In the genomic region with DNA sequence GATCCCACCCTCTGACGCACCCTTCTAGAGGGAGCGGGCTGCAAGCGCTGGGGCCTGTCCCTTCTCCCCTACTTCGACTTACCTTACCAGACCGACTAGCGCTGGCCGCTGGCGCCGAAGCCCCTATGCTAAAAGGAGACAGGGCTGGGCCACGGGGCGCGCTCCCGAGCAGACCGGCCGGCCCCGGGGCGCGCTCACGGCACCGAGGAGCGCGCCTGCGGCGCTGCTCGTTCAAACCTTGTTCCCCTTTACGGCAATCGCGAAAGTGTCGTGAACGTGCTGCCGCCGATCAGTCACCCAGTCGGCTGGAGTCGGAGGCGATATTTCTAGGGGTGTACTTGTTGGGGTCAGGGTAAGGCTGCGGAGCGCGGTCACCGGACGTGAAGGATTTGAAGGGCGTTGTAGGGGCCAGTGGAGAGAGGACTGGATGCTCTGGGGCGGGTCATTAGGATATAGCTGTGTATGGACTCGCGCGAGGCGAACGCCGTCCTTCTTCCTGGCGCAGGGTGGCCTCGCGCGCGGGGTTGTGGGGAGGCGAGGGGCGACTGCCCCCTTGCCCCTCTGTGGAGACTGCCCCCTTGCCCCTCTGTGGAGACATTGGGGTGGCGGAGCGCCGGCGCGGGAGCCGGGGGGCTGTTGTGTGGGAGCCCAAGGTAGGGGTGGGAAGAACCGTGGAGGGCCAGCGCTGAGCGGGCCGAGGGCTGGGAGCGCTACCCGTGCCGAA, we compare ENCODE assay signal across 1 cellular context.
TF ChIP-seq lines count a peak whose summit lies in the region.

A gene (plus strand): TSS at position 268 of the 724 bp plus-strand sequence. CDS start 7,492 bp downstream, outside the sequence.
A gene (minus strand): TSS at position 138 of the 724 bp plus-strand sequence. CDS start 8,539 bp downstream, outside the sequence.

TF ChIP-seq in K562, 482 proteins besides CTCF, POLR2A, EP300 and RAD21 (continued from another document and continues in another):
- TF ChIP-seq, protein P1, sequence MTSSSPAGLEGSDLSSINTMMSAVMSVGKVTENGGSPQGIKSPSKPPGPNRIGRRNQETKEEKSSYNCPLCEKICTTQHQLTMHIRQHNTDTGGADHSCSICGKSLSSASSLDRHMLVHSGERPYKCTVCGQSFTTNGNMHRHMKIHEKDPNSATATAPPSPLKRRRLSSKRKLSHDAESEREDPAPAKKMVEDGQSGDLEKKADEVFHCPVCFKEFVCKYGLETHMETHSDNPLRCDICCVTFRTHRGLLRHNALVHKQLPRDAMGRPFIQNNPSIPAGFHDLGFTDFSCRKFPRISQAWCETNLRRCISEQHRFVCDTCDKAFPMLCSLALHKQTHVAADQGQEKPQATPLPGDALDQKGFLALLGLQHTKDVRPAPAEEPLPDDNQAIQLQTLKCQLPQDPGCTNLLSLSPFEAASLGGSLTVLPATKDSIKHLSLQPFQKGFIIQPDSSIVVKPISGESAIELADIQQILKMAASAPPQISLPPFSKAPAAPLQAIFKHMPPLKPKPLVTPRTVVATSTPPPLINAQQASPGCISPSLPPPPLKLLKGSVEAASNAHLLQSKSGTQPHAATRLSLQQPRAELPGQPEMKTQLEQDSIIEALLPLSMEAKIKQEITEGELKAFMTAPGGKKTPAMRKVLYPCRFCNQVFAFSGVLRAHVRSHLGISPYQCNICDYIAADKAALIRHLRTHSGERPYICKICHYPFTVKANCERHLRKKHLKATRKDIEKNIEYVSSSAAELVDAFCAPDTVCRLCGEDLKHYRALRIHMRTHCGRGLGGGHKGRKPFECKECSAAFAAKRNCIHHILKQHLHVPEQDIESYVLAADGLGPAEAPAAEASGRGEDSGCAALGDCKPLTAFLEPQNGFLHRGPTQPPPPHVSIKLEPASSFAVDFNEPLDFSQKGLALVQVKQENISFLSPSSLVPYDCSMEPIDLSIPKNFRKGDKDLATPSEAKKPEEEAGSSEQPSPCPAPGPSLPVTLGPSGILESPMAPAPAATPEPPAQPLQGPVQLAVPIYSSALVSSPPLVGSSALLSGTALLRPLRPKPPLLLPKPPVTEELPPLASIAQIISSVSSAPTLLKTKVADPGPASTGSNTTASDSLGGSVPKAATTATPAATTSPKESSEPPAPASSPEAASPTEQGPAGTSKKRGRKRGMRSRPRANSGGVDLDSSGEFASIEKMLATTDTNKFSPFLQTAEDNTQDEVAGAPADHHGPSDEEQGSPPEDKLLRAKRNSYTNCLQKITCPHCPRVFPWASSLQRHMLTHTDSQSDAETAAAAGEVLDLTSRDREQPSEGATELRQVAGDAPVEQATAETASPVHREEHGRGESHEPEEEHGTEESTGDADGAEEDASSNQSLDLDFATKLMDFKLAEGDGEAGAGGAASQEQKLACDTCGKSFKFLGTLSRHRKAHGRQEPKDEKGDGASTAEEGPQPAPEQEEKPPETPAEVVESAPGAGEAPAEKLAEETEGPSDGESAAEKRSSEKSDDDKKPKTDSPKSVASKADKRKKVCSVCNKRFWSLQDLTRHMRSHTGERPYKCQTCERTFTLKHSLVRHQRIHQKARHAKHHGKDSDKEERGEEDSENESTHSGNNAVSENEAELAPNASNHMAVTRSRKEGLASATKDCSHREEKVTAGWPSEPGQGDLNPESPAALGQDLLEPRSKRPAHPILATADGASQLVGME (CRISPR knock-in tag; IDR thresholded peaks at IDR 0.05) = 0 out of 2 replicates have a peak, but pooled peaks have one; percentile 13
- TF ChIP-seq HDAC6 (IDR thresholded peaks at IDR 0.05; ENCODE audit: low read depth, low read length) (no peak), JUND (IDR thresholded peaks at IDR 0.05; ENCODE audit: borderline replicate concordance, low read depth, low read length) (peak; percentile 30; the same call in 1 of the 2 replicates), JUND (tag; IDR thresholded peaks at IDR 0.05; ENCODE audit: borderline replicate concordance, low read depth, low read length) (peak; percentile 24; the same call in 1 of the 3 replicates), HNRNPK (IDR thresholded peaks at IDR 0.05; ENCODE audit: low read depth, low read length, poor library complexity, severe bottlenecking) (no peak), TOE1 (IDR thresholded peaks at IDR 0.05; ENCODE audit: borderline replicate concordance) (peak; percentile 47), TOE1 (CRISPR knock-in tag; IDR thresholded peaks at IDR 0.05; ENCODE audit: borderline replicate concordance, low read depth) (no peak), NEUROD1 (IDR thresholded peaks at IDR 0.05; ENCODE audit: borderline replicate concordance, low read depth, low read length, partially characterized antibody) (no peak), ZC3H11A (IDR thresholded peaks at IDR 0.05; ENCODE audit: low read depth, low read length) (no peak), ZNF699 (CRISPR knock-in tag; IDR thresholded peaks at IDR 0.05; ENCODE audit: insufficient replicate concordance) (no peak), OTX1 (CRISPR knock-in tag; IDR thresholded peaks at IDR 0.05) (no peak; the same call in 1 of the 2 replicates), ZNF717 (CRISPR knock-in tag; IDR thresholded peaks at IDR 0.05) (no peak), KDM5B (IDR thresholded peaks at IDR 0.05; ENCODE audit: insufficient replicate concordance, low read depth, low read length) (peak; percentile 90), TAF9B (IDR thresholded peaks at IDR 0.05; ENCODE audit: partially characterized antibody) (peak; percentile 84), FOXA1 (IDR thresholded peaks at IDR 0.05; ENCODE audit: borderline replicate concordance) (no peak), CEBPB (tag; IDR thresholded peaks at IDR 0.05) (no peak), ZNF830 (CRISPR knock-in tag; IDR thresholded peaks at IDR 0.05) (no peak), SMARCA4 (IDR thresholded peaks at IDR 0.05) (no peak; the same call in 1 of the 2 replicates), TCF7L2 (IDR thresholded peaks at IDR 0.05; ENCODE audit: low read depth, low read length) (no peak), ZNF431 (CRISPR knock-in tag; IDR thresholded peaks at IDR 0.05) (no peak), BHLHE40 (IDR thresholded peaks at IDR 0.05; ENCODE audit: low read length) (no peak), HNRNPL (IDR thresholded peaks at IDR 0.05; ENCODE audit: low read depth, low read length) (0 out of 2 replicates have a peak, but pooled peaks have one; percentile 43), PHB2 (IDR thresholded peaks at IDR 0.05; ENCODE audit: low read depth) (no peak), CC2D1A (IDR thresholded peaks at IDR 0.05) (no peak), TEAD1 (CRISPR knock-in tag; IDR thresholded peaks at IDR 0.05) (no peak), ZNF165 (CRISPR knock-in tag; IDR thresholded peaks at IDR 0.05; ENCODE audit: borderline replicate concordance) (no peak), TCF3 (CRISPR knock-in tag; IDR thresholded peaks at IDR 0.05) (peak; percentile 37), MCM5 (IDR thresholded peaks at IDR 0.05; ENCODE audit: low read depth) (no peak), IFI16 (CRISPR knock-in tag; IDR thresholded peaks at IDR 0.05) (no peak), ZNF217 (CRISPR knock-in tag; IDR thresholded peaks at IDR 0.05) (no peak), ESRRB (CRISPR knock-in tag; IDR thresholded peaks at IDR 0.05; ENCODE audit: borderline replicate concordance) (no peak)
- TF ChIP-seq, protein P2, sequence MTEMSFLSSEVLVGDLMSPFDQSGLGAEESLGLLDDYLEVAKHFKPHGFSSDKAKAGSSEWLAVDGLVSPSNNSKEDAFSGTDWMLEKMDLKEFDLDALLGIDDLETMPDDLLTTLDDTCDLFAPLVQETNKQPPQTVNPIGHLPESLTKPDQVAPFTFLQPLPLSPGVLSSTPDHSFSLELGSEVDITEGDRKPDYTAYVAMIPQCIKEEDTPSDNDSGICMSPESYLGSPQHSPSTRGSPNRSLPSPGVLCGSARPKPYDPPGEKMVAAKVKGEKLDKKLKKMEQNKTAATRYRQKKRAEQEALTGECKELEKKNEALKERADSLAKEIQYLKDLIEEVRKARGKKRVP (CRISPR knock-in tag; IDR thresholded peaks at IDR 0.05) = no peak; the same call in 1 of the 2 replicates
- TF ChIP-seq, protein P3, sequence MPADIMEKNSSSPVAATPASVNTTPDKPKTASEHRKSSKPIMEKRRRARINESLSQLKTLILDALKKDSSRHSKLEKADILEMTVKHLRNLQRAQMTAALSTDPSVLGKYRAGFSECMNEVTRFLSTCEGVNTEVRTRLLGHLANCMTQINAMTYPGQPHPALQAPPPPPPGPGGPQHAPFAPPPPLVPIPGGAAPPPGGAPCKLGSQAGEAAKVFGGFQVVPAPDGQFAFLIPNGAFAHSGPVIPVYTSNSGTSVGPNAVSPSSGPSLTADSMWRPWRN (IDR thresholded peaks at IDR 0.05; ENCODE audit: low read depth) = 0 out of 2 replicates have a peak, but pooled peaks have one; percentile 27
- TF ChIP-seq, protein P4, sequence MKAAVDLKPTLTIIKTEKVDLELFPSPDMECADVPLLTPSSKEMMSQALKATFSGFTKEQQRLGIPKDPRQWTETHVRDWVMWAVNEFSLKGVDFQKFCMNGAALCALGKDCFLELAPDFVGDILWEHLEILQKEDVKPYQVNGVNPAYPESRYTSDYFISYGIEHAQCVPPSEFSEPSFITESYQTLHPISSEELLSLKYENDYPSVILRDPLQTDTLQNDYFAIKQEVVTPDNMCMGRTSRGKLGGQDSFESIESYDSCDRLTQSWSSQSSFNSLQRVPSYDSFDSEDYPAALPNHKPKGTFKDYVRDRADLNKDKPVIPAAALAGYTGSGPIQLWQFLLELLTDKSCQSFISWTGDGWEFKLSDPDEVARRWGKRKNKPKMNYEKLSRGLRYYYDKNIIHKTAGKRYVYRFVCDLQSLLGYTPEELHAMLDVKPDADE (conservative IDR thresholded peaks at IDR 0.05; ENCODE audit: control insufficient read depth, low read depth, low read length) = peak; percentile 57; the same call in 1 of the 2 replicates
- TF ChIP-seq, protein P5, sequence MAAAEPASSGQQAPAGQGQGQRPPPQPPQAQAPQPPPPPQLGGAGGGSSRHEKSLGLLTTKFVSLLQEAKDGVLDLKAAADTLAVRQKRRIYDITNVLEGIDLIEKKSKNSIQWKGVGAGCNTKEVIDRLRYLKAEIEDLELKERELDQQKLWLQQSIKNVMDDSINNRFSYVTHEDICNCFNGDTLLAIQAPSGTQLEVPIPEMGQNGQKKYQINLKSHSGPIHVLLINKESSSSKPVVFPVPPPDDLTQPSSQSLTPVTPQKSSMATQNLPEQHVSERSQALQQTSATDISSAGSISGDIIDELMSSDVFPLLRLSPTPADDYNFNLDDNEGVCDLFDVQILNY (CRISPR knock-in tag; IDR thresholded peaks at IDR 0.05) = no peak
- TF ChIP-seq, protein P6, sequence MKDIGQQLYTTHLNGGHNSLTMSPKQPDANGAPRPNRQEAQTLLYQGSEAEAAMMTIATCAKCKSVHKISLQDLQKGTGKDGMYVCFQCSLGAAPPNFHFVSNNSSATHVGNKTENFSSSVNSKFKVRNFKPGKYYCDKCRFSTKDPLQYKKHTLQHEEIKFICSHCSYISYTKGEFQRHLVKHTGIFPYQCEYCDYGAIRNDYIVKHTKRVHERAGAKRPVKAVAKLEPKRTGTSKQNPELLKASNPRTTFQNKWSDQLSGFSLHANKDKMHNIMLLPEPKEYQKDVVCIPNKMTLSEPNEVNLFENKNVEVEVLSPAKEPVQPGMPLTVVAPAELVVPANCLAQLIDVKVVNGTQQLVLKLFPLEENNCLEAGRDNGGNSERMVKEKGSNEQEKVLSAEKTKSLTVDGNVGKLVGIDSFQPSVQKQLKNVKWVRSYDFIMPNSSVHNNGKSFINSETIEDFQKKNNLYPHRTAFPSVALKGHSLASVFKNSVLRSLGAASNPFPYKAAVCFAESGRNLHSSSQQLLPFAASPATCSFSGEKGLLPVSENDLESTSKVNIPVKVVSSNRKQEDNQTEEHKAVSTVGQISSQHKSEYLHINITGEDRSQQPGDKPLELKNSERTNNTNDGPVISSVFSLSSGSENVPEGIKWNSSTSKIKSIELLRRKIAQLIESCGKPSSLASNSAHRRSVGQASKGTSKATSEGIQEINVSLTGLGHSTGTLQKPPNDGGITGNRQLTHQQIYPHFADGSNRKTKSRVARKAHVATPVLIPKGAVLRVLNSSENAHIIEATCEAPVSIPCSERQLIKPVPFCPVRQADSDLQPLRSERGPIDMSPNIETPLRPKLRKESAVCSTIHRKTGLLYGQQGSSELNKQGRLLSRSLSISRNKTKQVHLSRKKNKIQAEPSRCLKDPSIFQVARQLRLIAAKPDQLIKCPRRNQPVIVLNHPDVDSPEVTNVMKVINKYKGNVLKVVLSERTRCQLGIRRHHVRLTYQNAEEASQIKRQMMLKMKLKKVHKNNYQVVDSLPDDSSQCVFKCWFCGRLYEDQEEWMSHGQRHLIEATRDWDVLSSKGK (CRISPR knock-in tag; IDR thresholded peaks at IDR 0.05) = no peak
- TF ChIP-seq, protein P7, sequence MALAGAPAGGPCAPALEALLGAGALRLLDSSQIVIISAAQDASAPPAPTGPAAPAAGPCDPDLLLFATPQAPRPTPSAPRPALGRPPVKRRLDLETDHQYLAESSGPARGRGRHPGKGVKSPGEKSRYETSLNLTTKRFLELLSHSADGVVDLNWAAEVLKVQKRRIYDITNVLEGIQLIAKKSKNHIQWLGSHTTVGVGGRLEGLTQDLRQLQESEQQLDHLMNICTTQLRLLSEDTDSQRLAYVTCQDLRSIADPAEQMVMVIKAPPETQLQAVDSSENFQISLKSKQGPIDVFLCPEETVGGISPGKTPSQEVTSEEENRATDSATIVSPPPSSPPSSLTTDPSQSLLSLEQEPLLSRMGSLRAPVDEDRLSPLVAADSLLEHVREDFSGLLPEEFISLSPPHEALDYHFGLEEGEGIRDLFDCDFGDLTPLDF (CRISPR knock-in tag; IDR thresholded peaks at IDR 0.05) = no peak
- TF ChIP-seq, protein P8, sequence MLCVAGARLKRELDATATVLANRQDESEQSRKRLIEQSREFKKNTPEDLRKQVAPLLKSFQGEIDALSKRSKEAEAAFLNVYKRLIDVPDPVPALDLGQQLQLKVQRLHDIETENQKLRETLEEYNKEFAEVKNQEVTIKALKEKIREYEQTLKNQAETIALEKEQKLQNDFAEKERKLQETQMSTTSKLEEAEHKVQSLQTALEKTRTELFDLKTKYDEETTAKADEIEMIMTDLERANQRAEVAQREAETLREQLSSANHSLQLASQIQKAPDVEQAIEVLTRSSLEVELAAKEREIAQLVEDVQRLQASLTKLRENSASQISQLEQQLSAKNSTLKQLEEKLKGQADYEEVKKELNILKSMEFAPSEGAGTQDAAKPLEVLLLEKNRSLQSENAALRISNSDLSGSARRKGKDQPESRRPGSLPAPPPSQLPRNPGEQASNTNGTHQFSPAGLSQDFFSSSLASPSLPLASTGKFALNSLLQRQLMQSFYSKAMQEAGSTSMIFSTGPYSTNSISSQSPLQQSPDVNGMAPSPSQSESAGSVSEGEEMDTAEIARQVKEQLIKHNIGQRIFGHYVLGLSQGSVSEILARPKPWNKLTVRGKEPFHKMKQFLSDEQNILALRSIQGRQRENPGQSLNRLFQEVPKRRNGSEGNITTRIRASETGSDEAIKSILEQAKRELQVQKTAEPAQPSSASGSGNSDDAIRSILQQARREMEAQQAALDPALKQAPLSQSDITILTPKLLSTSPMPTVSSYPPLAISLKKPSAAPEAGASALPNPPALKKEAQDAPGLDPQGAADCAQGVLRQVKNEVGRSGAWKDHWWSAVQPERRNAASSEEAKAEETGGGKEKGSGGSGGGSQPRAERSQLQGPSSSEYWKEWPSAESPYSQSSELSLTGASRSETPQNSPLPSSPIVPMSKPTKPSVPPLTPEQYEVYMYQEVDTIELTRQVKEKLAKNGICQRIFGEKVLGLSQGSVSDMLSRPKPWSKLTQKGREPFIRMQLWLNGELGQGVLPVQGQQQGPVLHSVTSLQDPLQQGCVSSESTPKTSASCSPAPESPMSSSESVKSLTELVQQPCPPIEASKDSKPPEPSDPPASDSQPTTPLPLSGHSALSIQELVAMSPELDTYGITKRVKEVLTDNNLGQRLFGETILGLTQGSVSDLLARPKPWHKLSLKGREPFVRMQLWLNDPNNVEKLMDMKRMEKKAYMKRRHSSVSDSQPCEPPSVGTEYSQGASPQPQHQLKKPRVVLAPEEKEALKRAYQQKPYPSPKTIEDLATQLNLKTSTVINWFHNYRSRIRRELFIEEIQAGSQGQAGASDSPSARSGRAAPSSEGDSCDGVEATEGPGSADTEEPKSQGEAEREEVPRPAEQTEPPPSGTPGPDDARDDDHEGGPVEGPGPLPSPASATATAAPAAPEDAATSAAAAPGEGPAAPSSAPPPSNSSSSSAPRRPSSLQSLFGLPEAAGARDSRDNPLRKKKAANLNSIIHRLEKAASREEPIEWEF (CRISPR knock-in tag; IDR thresholded peaks at IDR 0.05) = no peak
